In the genomic region with DNA sequence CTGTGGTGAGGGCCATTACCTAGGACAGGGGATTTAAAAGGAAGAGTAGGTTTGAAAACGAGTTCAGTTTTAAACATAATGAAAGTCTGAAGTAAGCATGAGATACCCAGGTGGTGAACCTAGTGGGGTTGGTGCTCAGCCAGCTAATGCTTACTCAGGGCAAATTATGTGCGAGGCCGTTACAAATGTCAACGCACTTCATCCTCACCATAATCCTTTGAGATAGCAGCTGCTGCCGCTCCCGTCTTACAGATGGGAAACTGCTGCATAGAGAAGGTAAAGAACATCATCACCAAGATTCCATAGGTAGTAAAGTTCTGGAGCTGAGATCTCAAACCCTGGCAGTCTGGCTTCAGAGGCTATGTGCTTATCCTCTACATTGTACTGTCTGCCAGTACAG, we compare ENCODE assay signal across 14 cellular contexts.
DNase-seq lines count a peak whose midpoint lies in the region; ATAC-seq and TF ChIP-seq lines count a peak whose summit lies in the region.
"Had no signal": no experiment of that assay in that cellular context is flagged by ENCODE, and none has a peak within 500 bp of the region (broad histone marks: within the 10 kb centered on the region; RNA-seq: fewer than 3 reads in every experiment).

No MANE protein-coding gene starts in this region.

- DNase-seq in NCI-H345 (lab: John Stamatoyannopoulos, UW): peak; percentile 26
- no peak for DNase-seq in NCI-H345 treated with DMSO at 0.1 percent for 48 hours (lab: John Stamatoyannopoulos, UW; ENCODE audit: unreplicated experiment)
- DNase-seq in NCI-H1092 treated with DMSO at 0.1 percent for 48 hours (lab: John Stamatoyannopoulos, UW): peak; percentile 58
- DNase-seq in SHP77 treated with DMSO at 0.1 percent for 48 hours (lab: John Stamatoyannopoulos, UW): peak; percentile 36
- peak in 1 of 3 donors; percentile 13 for DNase-seq in mucosa of descending colon
- DNase-seq in AG20443 (ENCODE audit: low spot score): no peak
- no peak for DNase-seq in natural killer cell
- no peak for DNase-seq in glutamatergic neuron
- DNase-seq: CD4-positive, CD25-positive, alpha-beta regulatory T cell; NCI-H187 treated with DMSO at 0.1 percent for 48 hours; T-helper 1 cell had no signal

- H3K4me1 ChIP-seq in mucosa of descending colon (ENCODE audit: low read depth): peaks cover 7% of the 10 kb centered on the region

- no peak overlapping the region for H3K4me3 ChIP-seq in mucosa of descending colon
- H3K4me3 ChIP-seq: SK-N-MC had no signal

- no peaks in the 10 kb centered on the region for H3K9me3 ChIP-seq in mucosa of descending colon

- TF ChIP-seq CTCF in mucosa of descending colon (IDR thresholded peaks at IDR 0.05) (no peak), natural killer cell (IDR thresholded peaks at IDR 0.05) (no peak), glutamatergic neuron (IDR thresholded peaks at IDR 0.05; ENCODE audit: partially characterized antibody, unreplicated experiment) (no peak)

- no peaks in the 10 kb centered on the region for H3K36me3 ChIP-seq in mucosa of descending colon (ENCODE audit: low read depth)

- H3K27me3 Mint-ChIP-seq in natural killer cell (ENCODE audit: low read depth in 2 of 2) (no peaks in the 10 kb centered on the region), glutamatergic neuron (ENCODE audit: unreplicated experiment) (no peaks in the 10 kb centered on the region)
- H3K27me3 Mint-ChIP-seq: CD4-positive, CD25-positive, alpha-beta regulatory T cell had no signal

- peaks cover 6 to 14% of the 10 kb centered on the region in 2 donors for H3K4me1 Mint-ChIP-seq in natural killer cell
- peaks cover 4% of the 10 kb centered on the region for H3K4me1 Mint-ChIP-seq in glutamatergic neuron (ENCODE audit: low read depth, unreplicated experiment)

- ATAC-seq in mucosa of descending colon (peak; percentile 42), natural killer cell (no peak)
- ATAC-seq: PC-3 had no signal

- intact Hi-C loops in mucosa of descending colon (cut with DNase I, micrococcal nuclease): no loop called here
- intact Hi-C loops in natural killer cell (cut with micrococcal nuclease): no loop called here

- H3K4me3 Mint-ChIP-seq in natural killer cell: no peak overlapping the region
- no peak overlapping the region for H3K4me3 Mint-ChIP-seq in glutamatergic neuron (ENCODE audit: unreplicated experiment)
- H3K4me3 Mint-ChIP-seq: CD4-positive, CD25-positive, alpha-beta regulatory T cell; HFFc6 had no signal

- H3K36me3 Mint-ChIP-seq in natural killer cell (no peaks in the 10 kb centered on the region), glutamatergic neuron (ENCODE audit: unreplicated experiment) (no peaks in the 10 kb centered on the region)

- H3K9me3 Mint-ChIP-seq in natural killer cell: no peaks in the 10 kb centered on the region
- no peaks in the 10 kb centered on the region for H3K9me3 Mint-ChIP-seq in glutamatergic neuron (ENCODE audit: unreplicated experiment)
- H3K9me3 Mint-ChIP-seq: HFFc6 had no signal

- H3K27ac Mint-ChIP-seq in natural killer cell (no peak overlapping the region), glutamatergic neuron (ENCODE audit: unreplicated experiment) (no peak overlapping the region)
- H3K27ac Mint-ChIP-seq: HFFc6 had no signal

Comparison
In these comparisons a context has a peak if more than half of its experiments do, and no peak if none do; other contexts are left out.
1. DNase-seq: peak in NCI-H345 (single experiment), NCI-H1092 treated with DMSO at 0.1 percent for 48 hours (single experiment) and SHP77 treated with DMSO at 0.1 percent for 48 hours (single experiment); none in NCI-H345 treated with DMSO at 0.1 percent for 48 hours (single experiment), AG20443 (single experiment), natural killer cell (single experiment) and glutamatergic neuron (single experiment).